1 cellular context compared by ENCODE assay signal in genomic region chr9:98315551-98316060, GRCh38.
TF ChIP-seq lines count a peak whose summit lies in the region.

No MANE protein-coding gene starts in this region.

TF ChIP-seq in K562, 482 proteins besides CTCF, POLR2A, EP300 and RAD21 (continued from another document and continues in another):
- no peak for TF ChIP-seq ATF3 (IDR thresholded peaks at IDR 0.05)
- no peak for TF ChIP-seq ATF3 (CRISPR knock-in tag; conservative IDR thresholded peaks at IDR 0.05)
- peak; percentile 92 for TF ChIP-seq ARID2 (IDR thresholded peaks at IDR 0.05)
- no peak for TF ChIP-seq NFIC (IDR thresholded peaks at IDR 0.05)
- TF ChIP-seq SRSF1 (IDR thresholded peaks at IDR 0.05; ENCODE audit: low read depth, low read length) = no peak
- TF ChIP-seq CREB5 (CRISPR knock-in tag; IDR thresholded peaks at IDR 0.05) = no peak
- peak in 1 of 2 experiments; percentile 28; a peak in 1 of 4 replicates for TF ChIP-seq RCOR1 (IDR thresholded peaks at IDR 0.05; ENCODE audit: borderline replicate concordance in 1 of 2, low read depth in 2 of 2, low read length in 2 of 2)
- TF ChIP-seq NCOA1 (IDR thresholded peaks at IDR 0.05; ENCODE audit: low read depth) = no peak
- TF ChIP-seq ETV5 (CRISPR knock-in tag; IDR thresholded peaks at IDR 0.05; ENCODE audit: low read depth) = peak; percentile 67; the same call in 1 of the 2 replicates
- TF ChIP-seq E2F6 (IDR thresholded peaks at IDR 0.05; ENCODE audit: borderline replicate concordance in 1 of 2, extremely low read depth in 1 of 2, insufficient read depth in 1 of 2, insufficient read length in 1 of 2, low read depth in 1 of 2, low read length in 1 of 2, poor library complexity in 1 of 2, severe bottlenecking in 1 of 2) = no peak
- TF ChIP-seq, protein P1, sequence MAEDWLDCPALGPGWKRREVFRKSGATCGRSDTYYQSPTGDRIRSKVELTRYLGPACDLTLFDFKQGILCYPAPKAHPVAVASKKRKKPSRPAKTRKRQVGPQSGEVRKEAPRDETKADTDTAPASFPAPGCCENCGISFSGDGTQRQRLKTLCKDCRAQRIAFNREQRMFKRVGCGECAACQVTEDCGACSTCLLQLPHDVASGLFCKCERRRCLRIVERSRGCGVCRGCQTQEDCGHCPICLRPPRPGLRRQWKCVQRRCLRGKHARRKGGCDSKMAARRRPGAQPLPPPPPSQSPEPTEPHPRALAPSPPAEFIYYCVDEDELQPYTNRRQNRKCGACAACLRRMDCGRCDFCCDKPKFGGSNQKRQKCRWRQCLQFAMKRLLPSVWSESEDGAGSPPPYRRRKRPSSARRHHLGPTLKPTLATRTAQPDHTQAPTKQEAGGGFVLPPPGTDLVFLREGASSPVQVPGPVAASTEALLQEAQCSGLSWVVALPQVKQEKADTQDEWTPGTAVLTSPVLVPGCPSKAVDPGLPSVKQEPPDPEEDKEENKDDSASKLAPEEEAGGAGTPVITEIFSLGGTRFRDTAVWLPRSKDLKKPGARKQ (CRISPR knock-in tag; IDR thresholded peaks at IDR 0.05) = peak; percentile 77; the same call in 1 of the 2 replicates
- no peak for TF ChIP-seq FOXO4 (CRISPR knock-in tag; IDR thresholded peaks at IDR 0.05)
- TF ChIP-seq, protein P2, sequence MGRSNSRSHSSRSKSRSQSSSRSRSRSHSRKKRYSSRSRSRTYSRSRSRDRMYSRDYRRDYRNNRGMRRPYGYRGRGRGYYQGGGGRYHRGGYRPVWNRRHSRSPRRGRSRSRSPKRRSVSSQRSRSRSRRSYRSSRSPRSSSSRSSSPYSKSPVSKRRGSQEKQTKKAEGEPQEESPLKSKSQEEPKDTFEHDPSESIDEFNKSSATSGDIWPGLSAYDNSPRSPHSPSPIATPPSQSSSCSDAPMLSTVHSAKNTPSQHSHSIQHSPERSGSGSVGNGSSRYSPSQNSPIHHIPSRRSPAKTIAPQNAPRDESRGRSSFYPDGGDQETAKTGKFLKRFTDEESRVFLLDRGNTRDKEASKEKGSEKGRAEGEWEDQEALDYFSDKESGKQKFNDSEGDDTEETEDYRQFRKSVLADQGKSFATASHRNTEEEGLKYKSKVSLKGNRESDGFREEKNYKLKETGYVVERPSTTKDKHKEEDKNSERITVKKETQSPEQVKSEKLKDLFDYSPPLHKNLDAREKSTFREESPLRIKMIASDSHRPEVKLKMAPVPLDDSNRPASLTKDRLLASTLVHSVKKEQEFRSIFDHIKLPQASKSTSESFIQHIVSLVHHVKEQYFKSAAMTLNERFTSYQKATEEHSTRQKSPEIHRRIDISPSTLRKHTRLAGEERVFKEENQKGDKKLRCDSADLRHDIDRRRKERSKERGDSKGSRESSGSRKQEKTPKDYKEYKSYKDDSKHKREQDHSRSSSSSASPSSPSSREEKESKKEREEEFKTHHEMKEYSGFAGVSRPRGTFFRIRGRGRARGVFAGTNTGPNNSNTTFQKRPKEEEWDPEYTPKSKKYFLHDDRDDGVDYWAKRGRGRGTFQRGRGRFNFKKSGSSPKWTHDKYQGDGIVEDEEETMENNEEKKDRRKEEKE (IDR thresholded peaks at IDR 0.05; ENCODE audit: borderline replicate concordance in 1 of 2, control insufficient read depth in 1 of 2, low read depth in 2 of 2, low read length in 1 of 2) = no peak
- TF ChIP-seq ZNF592 (IDR thresholded peaks at IDR 0.05) = peak; percentile 90
- TF ChIP-seq, protein P3, sequence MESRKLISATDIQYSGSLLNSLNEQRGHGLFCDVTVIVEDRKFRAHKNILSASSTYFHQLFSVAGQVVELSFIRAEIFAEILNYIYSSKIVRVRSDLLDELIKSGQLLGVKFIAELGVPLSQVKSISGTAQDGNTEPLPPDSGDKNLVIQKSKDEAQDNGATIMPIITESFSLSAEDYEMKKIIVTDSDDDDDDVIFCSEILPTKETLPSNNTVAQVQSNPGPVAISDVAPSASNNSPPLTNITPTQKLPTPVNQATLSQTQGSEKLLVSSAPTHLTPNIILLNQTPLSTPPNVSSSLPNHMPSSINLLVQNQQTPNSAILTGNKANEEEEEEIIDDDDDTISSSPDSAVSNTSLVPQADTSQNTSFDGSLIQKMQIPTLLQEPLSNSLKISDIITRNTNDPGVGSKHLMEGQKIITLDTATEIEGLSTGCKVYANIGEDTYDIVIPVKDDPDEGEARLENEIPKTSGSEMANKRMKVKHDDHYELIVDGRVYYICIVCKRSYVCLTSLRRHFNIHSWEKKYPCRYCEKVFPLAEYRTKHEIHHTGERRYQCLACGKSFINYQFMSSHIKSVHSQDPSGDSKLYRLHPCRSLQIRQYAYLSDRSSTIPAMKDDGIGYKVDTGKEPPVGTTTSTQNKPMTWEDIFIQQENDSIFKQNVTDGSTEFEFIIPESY (CRISPR knock-in tag; IDR thresholded peaks at IDR 0.05) = no peak
- no peak for TF ChIP-seq NFE2L1 (tag; IDR thresholded peaks at IDR 0.05; ENCODE audit: borderline replicate concordance, low read depth)
- peak; percentile 38; the same call in 1 of the 2 replicates for TF ChIP-seq ATF7 (IDR thresholded peaks at IDR 0.05)
- TF ChIP-seq FOXK1 (CRISPR knock-in tag; IDR thresholded peaks at IDR 0.05; ENCODE audit: borderline replicate concordance) = no peak
- TF ChIP-seq, protein P4, sequence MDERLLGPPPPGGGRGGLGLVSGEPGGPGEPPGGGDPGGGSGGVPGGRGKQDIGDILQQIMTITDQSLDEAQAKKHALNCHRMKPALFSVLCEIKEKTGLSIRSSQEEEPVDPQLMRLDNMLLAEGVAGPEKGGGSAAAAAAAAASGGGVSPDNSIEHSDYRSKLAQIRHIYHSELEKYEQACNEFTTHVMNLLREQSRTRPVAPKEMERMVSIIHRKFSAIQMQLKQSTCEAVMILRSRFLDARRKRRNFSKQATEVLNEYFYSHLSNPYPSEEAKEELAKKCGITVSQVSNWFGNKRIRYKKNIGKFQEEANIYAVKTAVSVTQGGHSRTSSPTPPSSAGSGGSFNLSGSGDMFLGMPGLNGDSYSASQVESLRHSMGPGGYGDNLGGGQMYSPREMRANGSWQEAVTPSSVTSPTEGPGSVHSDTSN (CRISPR knock-in tag; IDR thresholded peaks at IDR 0.05; ENCODE audit: low read depth) = no peak
- TF ChIP-seq, protein P4 (tag; conservative IDR thresholded peaks at IDR 0.05; ENCODE audit: low read depth) = 0 out of 2 replicates have a peak, but pooled peaks have one; percentile 6
- TF ChIP-seq ZNF740 (CRISPR knock-in tag; IDR thresholded peaks at IDR 0.05) = peak; percentile 82
- no peak; a peak in 1 of 4 replicates for TF ChIP-seq ZNF740 (tag; IDR thresholded peaks at IDR 0.05)
- 0 out of 2 replicates have a peak, but pooled peaks have one; percentile 33 for TF ChIP-seq TARDBP (IDR thresholded peaks at IDR 0.05)
- TF ChIP-seq ZNF79 (CRISPR knock-in tag; IDR thresholded peaks at IDR 0.05; ENCODE audit: low read depth) = no peak
- TF ChIP-seq POU5F1 (IDR thresholded peaks at IDR 0.05; ENCODE audit: borderline replicate concordance, low read depth, low read length, partially characterized antibody) = no peak
- TF ChIP-seq ZBTB7A (IDR thresholded peaks at IDR 0.05; ENCODE audit: borderline replicate concordance, control insufficient read depth, low read depth, low read length) = peak; percentile 100
- TF ChIP-seq, protein P5, sequence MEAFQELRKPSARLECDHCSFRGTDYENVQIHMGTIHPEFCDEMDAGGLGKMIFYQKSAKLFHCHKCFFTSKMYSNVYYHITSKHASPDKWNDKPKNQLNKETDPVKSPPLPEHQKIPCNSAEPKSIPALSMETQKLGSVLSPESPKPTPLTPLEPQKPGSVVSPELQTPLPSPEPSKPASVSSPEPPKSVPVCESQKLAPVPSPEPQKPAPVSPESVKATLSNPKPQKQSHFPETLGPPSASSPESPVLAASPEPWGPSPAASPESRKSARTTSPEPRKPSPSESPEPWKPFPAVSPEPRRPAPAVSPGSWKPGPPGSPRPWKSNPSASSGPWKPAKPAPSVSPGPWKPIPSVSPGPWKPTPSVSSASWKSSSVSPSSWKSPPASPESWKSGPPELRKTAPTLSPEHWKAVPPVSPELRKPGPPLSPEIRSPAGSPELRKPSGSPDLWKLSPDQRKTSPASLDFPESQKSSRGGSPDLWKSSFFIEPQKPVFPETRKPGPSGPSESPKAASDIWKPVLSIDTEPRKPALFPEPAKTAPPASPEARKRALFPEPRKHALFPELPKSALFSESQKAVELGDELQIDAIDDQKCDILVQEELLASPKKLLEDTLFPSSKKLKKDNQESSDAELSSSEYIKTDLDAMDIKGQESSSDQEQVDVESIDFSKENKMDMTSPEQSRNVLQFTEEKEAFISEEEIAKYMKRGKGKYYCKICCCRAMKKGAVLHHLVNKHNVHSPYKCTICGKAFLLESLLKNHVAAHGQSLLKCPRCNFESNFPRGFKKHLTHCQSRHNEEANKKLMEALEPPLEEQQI (IDR thresholded peaks at IDR 0.05) = peak; percentile 52; the same call in 1 of the 2 replicates
- no peak for TF ChIP-seq DIDO1 (tag; IDR thresholded peaks at IDR 0.05; ENCODE audit: low read depth)
- TF ChIP-seq ZKSCAN1 (IDR thresholded peaks at IDR 0.05; ENCODE audit: low read depth, low read length) = 0 out of 2 replicates have a peak, but pooled peaks have one; percentile 15
